Comparison of ENCODE assay signal across 16 cellular contexts in the genomic region with DNA sequence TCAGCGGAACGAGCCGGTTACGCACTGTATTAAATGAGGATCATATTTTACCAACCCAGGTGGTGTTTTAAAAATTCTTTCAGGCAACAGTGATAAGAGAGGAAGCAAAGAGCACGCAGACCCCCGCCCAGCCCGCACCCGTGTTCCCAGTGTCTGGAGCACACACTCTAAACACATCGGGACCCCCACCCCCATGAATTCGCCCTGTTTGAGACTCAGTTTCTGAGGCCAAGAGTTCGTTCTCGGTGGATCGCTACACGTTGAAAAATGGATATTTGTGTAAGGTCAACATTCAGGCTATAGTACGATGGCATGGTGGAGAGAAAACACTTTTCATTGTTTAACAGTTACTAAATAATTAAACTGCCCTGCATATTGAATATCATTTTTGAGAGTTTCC.
DNase-seq lines count a peak whose midpoint lies in the region; ATAC-seq and TF ChIP-seq lines count a peak whose summit lies in the region.
"Had no signal": no experiment of that assay in that cellular context is flagged by ENCODE, and none has a peak within 500 bp of the region (broad histone marks: within the 10 kb centered on the region; RNA-seq: fewer than 3 reads in every experiment).

No MANE protein-coding gene starts in this region.

- H3K27me3 Mint-ChIP-seq in activated CD4-positive, alpha-beta T cell treated with anti-CD3 and anti-CD28 coated beads, Interleukin-2, amount 10 ng/mL, durations not matched to agents 24 days and 14 days, result peaks cover 87% of the 10 kb centered on the region
- H3K27me3 Mint-ChIP-seq in activated CD4-positive, alpha-beta T cell treated with anti-CD3 and anti-CD28 coated beads for 36 hours, result peaks cover 77% of the 10 kb centered on the region
- H3K27me3 Mint-ChIP-seq in brain, result peaks cover 56% of the 10 kb centered on the region

- H3K4me1 Mint-ChIP-seq in activated CD4-positive, alpha-beta T cell treated with anti-CD3 and anti-CD28 coated beads, Interleukin-2, amount 10 ng/mL, durations not matched to agents 24 days and 14 days, result peaks cover 9% of the 10 kb centered on the region
- H3K4me1 Mint-ChIP-seq in activated CD4-positive, alpha-beta T cell treated with anti-CD3 and anti-CD28 coated beads for 36 hours, result peaks cover 20% of the 10 kb centered on the region
- H3K4me1 Mint-ChIP-seq in brain, result peaks cover 37% of the 10 kb centered on the region

- ATAC-seq in activated CD4-positive, alpha-beta T cell treated with anti-CD3 and anti-CD28 coated beads for 36 hours, result no peak
- ATAC-seq: HepG2 had no signal

- CTCF ChIA-PET in activated CD4-positive, alpha-beta T cell treated with anti-CD3 and anti-CD28 coated beads for 36 hours (lab: Charles Lee), result no interaction called here

- peaks cover 4% of the 10 kb centered on the region for H3K36me3 Mint-ChIP-seq in activated CD4-positive, alpha-beta T cell treated with anti-CD3 and anti-CD28 coated beads, Interleukin-2, amount 10 ng/mL, durations not matched to agents 24 days and 14 days (ENCODE audit: low read depth)
- no peaks in the 10 kb centered on the region for H3K36me3 Mint-ChIP-seq in activated CD4-positive, alpha-beta T cell treated with anti-CD3 and anti-CD28 coated beads for 36 hours (ENCODE audit: low read depth)
- peaks cover 22% of the 10 kb centered on the region for H3K36me3 Mint-ChIP-seq in brain

- POLR2A ChIA-PET in activated CD4-positive, alpha-beta T cell treated with anti-CD3 and anti-CD28 coated beads for 36 hours (lab: Charles Lee), result no interaction called here

- H3K9me3 Mint-ChIP-seq in activated CD4-positive, alpha-beta T cell treated with anti-CD3 and anti-CD28 coated beads, Interleukin-2, amount 10 ng/mL, durations not matched to agents 24 days and 14 days, result no peaks in the 10 kb centered on the region
- H3K9me3 Mint-ChIP-seq in activated CD4-positive, alpha-beta T cell treated with anti-CD3 and anti-CD28 coated beads for 36 hours (ENCODE audit: low read depth), result no peaks in the 10 kb centered on the region
- H3K9me3 Mint-ChIP-seq in brain, result peaks cover 0 to 28% (median 2%) of the 10 kb centered on the region in 5 experiments

- no peak for TF ChIP-seq CTCF in brain (conservative IDR thresholded peaks at IDR 0.05)

- H3K4me3 Mint-ChIP-seq in activated CD4-positive, alpha-beta T cell treated with anti-CD3 and anti-CD28 coated beads, Interleukin-2, amount 10 ng/mL, durations not matched to agents 24 days and 14 days, result no peak overlapping the region
- no peak overlapping the region for H3K4me3 Mint-ChIP-seq in activated CD4-positive, alpha-beta T cell treated with anti-CD3 and anti-CD28 coated beads for 36 hours
- peak overlapping the region; percentile 88 to 95 (median 94) for H3K4me3 Mint-ChIP-seq in brain
- H3K4me3 Mint-ChIP-seq: B cell had no signal

- peak; percentile 37 for DNase-seq in activated CD4-positive, alpha-beta T cell treated with anti-CD3 and anti-CD28 coated beads, Interleukin-2, amount 10 ng/mL, durations not matched to agents 24 days and 14 days
- DNase-seq in activated CD4-positive, alpha-beta T cell treated with anti-CD3 and anti-CD28 coated beads for 36 hours, result no peak
- peak; percentile 21 for DNase-seq in medulla oblongata (ENCODE audit: extremely low spot score)
- DNase-seq in HPDE6-E6E7 (ENCODE audit: extremely low spot score), result no peak
- DNase-seq in dedifferentiated amniotic fluid mesenchymal stem cell (ENCODE audit: extremely low spot score), result no peak
- no peak for DNase-seq in NCI-H748 (lab: John Stamatoyannopoulos, UW; ENCODE audit: unreplicated experiment)
- DNase-seq in Kasumi-1 (lab: John Stamatoyannopoulos, UW), result no peak
- DNase-seq: DMS79 treated with DMSO at 0.1 percent for 48 hours, NCI-H1417 treated with DMSO at 0.1 percent for 48 hours, NCI-H1930, NCI-H226, PC-9, SIG-M5 had no signal

- H3K27ac Mint-ChIP-seq in activated CD4-positive, alpha-beta T cell treated with anti-CD3 and anti-CD28 coated beads, Interleukin-2, amount 10 ng/mL, durations not matched to agents 24 days and 14 days, result peak overlapping the region; percentile 8
- H3K27ac Mint-ChIP-seq in activated CD4-positive, alpha-beta T cell treated with anti-CD3 and anti-CD28 coated beads for 36 hours, result no peak overlapping the region
- peak overlapping the region; percentile 92 to 100 (median 99) for H3K27ac Mint-ChIP-seq in brain

- intact Hi-C loops in activated CD4-positive, alpha-beta T cell treated with anti-CD3 and anti-CD28 coated beads, Interleukin-2, amount 10 ng/mL, durations not matched to agents 24 days and 14 days (cut with micrococcal nuclease), result loop anchor here (1.0 to 10.0 kb wide), 2 partner anchors 11 to 1262 kb away; no protein-coding TSS in a partner anchor
- intact Hi-C loops in activated CD4-positive, alpha-beta T cell treated with anti-CD3 and anti-CD28 coated beads for 36 hours (cut with DNase I, micrococcal nuclease), result loop anchor here in 1 of 2 experiments (10.0 kb wide), 1 partner anchor 198 kb away; the partner anchor contains the start of gene MEF2C

Comparison
In these comparisons a context has a peak if more than half of its experiments do, and no peak if none do; other contexts are left out.
1. DNase-seq: peak in activated CD4-positive, alpha-beta T cell treated with anti-CD3 and anti-CD28 coated beads, Interleukin-2, amount 10 ng/mL, durations not matched to agents 24 days and 14 days (single experiment) and medulla oblongata (single experiment); none in activated CD4-positive, alpha-beta T cell treated with anti-CD3 and anti-CD28 coated beads for 36 hours (single experiment), HPDE6-E6E7 (single experiment), dedifferentiated amniotic fluid mesenchymal stem cell (single experiment), NCI-H748 (single experiment) and Kasumi-1 (0 of 2).
2. H3K4me3 Mint-ChIP-seq: peak in brain (5 of 5); none in activated CD4-positive, alpha-beta T cell treated with anti-CD3 and anti-CD28 coated beads, Interleukin-2, amount 10 ng/mL, durations not matched to agents 24 days and 14 days (single experiment) and activated CD4-positive, alpha-beta T cell treated with anti-CD3 and anti-CD28 coated beads for 36 hours (single experiment).